8 cellular contexts compared by ENCODE assay signal in the genomic region with DNA sequence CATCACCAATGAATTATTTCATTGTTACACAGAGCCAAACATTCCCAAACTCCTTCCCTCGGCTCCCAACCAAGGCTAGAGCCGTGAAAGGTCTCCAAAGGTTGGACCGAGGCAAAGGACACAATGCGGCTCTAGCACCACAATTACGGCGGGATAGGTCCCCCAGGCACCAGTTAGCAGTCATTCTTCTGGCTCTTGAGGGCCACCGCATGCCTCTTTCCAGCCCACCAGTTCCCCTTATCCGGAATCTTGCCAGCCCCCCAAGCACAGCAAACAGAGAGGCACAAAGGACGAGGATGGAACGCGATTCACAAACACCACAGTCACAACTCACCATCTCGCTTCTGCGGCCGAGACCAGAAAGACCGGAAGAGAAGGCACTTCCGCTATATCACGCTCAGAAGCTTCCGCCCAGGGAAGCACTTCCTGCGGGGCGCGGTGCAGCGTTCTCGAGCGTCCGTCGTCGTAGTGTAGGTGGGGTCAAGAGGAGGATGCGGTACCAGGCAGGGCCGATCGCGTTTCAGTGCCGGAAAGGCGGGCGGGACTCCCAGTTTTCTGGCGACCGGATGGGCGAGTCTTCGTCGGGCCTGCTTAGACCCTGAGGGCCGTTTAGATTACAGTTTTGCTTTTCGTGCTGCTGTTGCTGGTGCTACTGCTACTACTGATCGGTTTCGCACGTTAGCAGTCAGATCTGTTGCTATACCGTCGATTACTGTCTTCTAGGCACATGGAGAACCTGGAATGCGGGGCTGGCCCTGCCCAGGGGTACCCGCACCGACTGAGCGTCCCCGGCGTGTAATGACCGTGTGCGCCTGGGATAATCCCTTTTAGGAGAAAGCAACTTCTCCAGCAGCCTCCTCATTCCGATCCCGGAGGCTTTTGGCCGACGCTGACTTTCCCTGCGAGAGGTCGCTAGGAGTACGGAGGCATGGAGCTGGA. TPM values are rescaled to one million over a fixed set of nuclear protein-coding genes. Genes with fewer than 3 reads are reported as not detected.
DNase-seq lines count a peak whose midpoint lies in the region; ATAC-seq, FAIRE-seq and TF ChIP-seq lines count a peak whose summit lies in the region.

A gene (minus strand): TSS at position 374 of the 939 bp plus-strand sequence. CDS start 37 bp downstream, at position 337.

- CTCF ChIA-PET in T-cell (lab: Charles Lee), result interaction anchor here in 1 of 2 donors (0.8 kb wide), 1 partner anchor 1254 kb away, joined by 4 read pairs; no protein-coding TSS in a partner anchor

- peak within 1 kb of the TSS; percentile 97 to 98 for H3K27ac Mint-ChIP-seq in T-cell
- H3K27ac Mint-ChIP-seq in type B pancreatic cell, result peak within 1 kb of the TSS; percentile 99

- DNase-seq in GM12891 (ENCODE audit: insufficient read length, low spot score) (peak; percentile 77), NCI-H1436 treated with DMSO at 0.1 percent for 48 hours (lab: John Stamatoyannopoulos, UW) (peak; percentile 78), T-cell (peak; percentile 76 to 90 (median 86)), cardiac septum (ENCODE audit: low spot score) (peak; percentile 98), pons (ENCODE audit: low spot score) (peak; percentile 98), type B pancreatic cell (ENCODE audit: extremely low spot score, unreplicated experiment) (peak; percentile 94)

- POLR2A ChIA-PET in T-cell (lab: Charles Lee), result interaction anchor here (0.5 to 1.0 kb wide), 5 partner anchors 83 to 1041 kb away, joined by 3 to 4 read pairs (median 3); no protein-coding TSS in a partner anchor

- WGBS in adipose tissue, 3 donors, result 2 to 4% (median 3%) methylated on average over 61 of the region's 61 CpGs

- peak within 1 kb of the TSS; percentile 87 to 99 (median 97) for H3K4me3 Mint-ChIP-seq in T-cell
- peak within 1 kb of the TSS; percentile 99 for H3K4me3 Mint-ChIP-seq in type B pancreatic cell

- peak within 1 kb of the TSS; percentile 90 for H3K27ac ChIP-seq in adipose tissue (ENCODE audit: low read depth, low read length)

- FAIRE-seq in GM12891 (lab: Jason Lieb, UNC), result peak; percentile 93

- no peaks in the 10 kb centered on the region for H3K9me3 Mint-ChIP-seq in T-cell
- H3K9me3 Mint-ChIP-seq in type B pancreatic cell, result no peaks in the 10 kb centered on the region

- TF ChIP-seq POLR2A in GM12891 (IDR thresholded peaks at IDR 0.05; ENCODE audit: low read depth, low read length), result peak; percentile 100

- peaks cover 46% of the 10 kb centered on the region for H3K36me3 Mint-ChIP-seq in T-cell
- peaks cover 39% of the 10 kb centered on the region for H3K36me3 Mint-ChIP-seq in type B pancreatic cell

- no peaks in the 10 kb centered on the region for H3K27me3 Mint-ChIP-seq in T-cell
- H3K27me3 Mint-ChIP-seq in type B pancreatic cell, result peaks cover 4% of the 10 kb centered on the region

- no peak for TF ChIP-seq CTCF in type B pancreatic cell (conservative IDR thresholded peaks at IDR 0.05)

- intact Hi-C loops in cardiac septum (cut with DNase I), result loop anchor here (1.0 kb wide), 2 partner anchors 37 to 80 kb away; a partner anchor contains a TSS

- peak; percentile 98 for ATAC-seq in HG02840 (IDR thresholded peaks at IDR 0.05; ENCODE audit: low FRiP score, unreplicated experiment)
- peak; percentile 92 to 97 (median 96) for ATAC-seq in T-cell (replicated peaks in 1 of 4)

- H3K4me1 Mint-ChIP-seq in T-cell, result peaks cover 46 to 53% (median 50%) of the 10 kb centered on the region in 3 donors
- peaks cover 33% of the 10 kb centered on the region for H3K4me1 Mint-ChIP-seq in type B pancreatic cell (ENCODE audit: unreplicated experiment)

TF ChIP-seq in GM12891, 5 proteins besides CTCF, POLR2A, EP300 and RAD21:
- TF ChIP-seq SPI1 (IDR thresholded peaks at IDR 0.05; ENCODE audit: low read depth, low read length) (peak; percentile 85), POU2F2 (IDR thresholded peaks at IDR 0.05; ENCODE audit: low read depth, low read length) (peak; percentile 93), PAX5 (IDR thresholded peaks at IDR 0.05; ENCODE audit: insufficient read depth, low read length, severe bottlenecking) (peak; percentile 46), TAF1 (IDR thresholded peaks at IDR 0.05; ENCODE audit: low read depth, low read length) (peak; percentile 99), POLR2AphosphoS5 (IDR thresholded peaks at IDR 0.05; ENCODE audit: low read depth, low read length) (peak; percentile 100)

RNA-seq across cellular contexts. Expression of the gene that starts here (rescaled TPM):
- 8,772 TPM for polyA plus RNA-seq in GM12891 (2012; ENCODE audit: low read depth, missing spikeins)
- total RNA-seq in T-cell, result 1,000 to 10,000 TPM; 2,003 to 2,190 (median 2,100) TPM
- 1,000 to 10,000 TPM in 2 of 3 donors, 100 to 1,000 TPM in 1; 968 to 2,235 (median 1,717) TPM for polyA plus RNA-seq in adipose tissue
- 510 TPM for total RNA-seq in cardiac septum
- 1,654 and 1,766 TPM in 2 replicates for total RNA-seq in type B pancreatic cell (ENCODE audit: low replicate concordance)

Comparison
In these comparisons a context has a peak if more than half of its experiments do, and no peak if none do; other contexts are left out.
1. Peak in every context shown above with its lines: DNase-seq, ATAC-seq and H3K27ac ChIP-seq.